Comparison of ENCODE assay signal across 2 cellular contexts in the genomic region with DNA sequence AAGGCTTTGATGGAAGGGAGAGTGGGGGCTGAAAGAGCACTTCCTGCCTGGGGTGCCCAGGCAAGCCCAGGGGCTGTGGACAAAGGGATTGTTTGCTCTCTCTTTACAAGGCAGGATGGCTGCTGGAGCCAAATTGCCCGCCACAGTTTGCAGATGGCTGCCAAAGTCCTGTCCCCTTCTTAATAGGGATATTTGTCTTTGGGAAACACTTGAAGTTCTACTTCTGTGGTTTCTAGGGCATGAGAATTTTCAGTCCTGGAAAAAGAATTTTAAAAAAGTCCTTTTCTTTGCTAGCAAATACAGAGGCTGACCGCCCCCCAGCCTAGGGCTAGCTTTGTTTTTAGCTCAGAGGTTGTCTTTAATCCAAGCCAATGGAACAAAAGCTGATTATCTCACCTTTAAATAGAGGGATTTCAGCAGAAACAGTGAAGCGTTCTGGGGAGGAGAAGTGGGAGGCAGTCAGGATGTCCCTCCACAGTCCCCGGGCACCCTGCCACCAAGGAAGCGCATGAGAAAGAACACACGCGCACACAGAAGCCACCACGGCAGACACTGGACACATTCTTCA.
TF ChIP-seq lines count a peak whose summit lies in the region.

No MANE protein-coding gene starts in this region.

TF ChIP-seq in GM23338, 12 proteins besides CTCF, POLR2A, EP300 and RAD21:
- TF ChIP-seq, protein P1, sequence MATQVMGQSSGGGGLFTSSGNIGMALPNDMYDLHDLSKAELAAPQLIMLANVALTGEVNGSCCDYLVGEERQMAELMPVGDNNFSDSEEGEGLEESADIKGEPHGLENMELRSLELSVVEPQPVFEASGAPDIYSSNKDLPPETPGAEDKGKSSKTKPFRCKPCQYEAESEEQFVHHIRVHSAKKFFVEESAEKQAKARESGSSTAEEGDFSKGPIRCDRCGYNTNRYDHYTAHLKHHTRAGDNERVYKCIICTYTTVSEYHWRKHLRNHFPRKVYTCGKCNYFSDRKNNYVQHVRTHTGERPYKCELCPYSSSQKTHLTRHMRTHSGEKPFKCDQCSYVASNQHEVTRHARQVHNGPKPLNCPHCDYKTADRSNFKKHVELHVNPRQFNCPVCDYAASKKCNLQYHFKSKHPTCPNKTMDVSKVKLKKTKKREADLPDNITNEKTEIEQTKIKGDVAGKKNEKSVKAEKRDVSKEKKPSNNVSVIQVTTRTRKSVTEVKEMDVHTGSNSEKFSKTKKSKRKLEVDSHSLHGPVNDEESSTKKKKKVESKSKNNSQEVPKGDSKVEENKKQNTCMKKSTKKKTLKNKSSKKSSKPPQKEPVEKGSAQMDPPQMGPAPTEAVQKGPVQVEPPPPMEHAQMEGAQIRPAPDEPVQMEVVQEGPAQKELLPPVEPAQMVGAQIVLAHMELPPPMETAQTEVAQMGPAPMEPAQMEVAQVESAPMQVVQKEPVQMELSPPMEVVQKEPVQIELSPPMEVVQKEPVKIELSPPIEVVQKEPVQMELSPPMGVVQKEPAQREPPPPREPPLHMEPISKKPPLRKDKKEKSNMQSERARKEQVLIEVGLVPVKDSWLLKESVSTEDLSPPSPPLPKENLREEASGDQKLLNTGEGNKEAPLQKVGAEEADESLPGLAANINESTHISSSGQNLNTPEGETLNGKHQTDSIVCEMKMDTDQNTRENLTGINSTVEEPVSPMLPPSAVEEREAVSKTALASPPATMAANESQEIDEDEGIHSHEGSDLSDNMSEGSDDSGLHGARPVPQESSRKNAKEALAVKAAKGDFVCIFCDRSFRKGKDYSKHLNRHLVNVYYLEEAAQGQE (IDR thresholded peaks at IDR 0.05; ENCODE audit: unreplicated experiment): no peak
- no peak for TF ChIP-seq STAT1 (IDR thresholded peaks at IDR 0.05; ENCODE audit: unreplicated experiment)
- no peak for TF ChIP-seq ZNF331 (CRISPR knock-in tag; IDR thresholded peaks at IDR 0.05; ENCODE audit: low read depth)
- no peak for TF ChIP-seq POLR2AphosphoS5 (IDR thresholded peaks at IDR 0.05; ENCODE audit: low read depth)
- TF ChIP-seq NANOG (IDR thresholded peaks at IDR 0.05; ENCODE audit: borderline replicate concordance): no peak
- no peak for TF ChIP-seq EZH2 (IDR thresholded peaks at IDR 0.05; ENCODE audit: low read depth, unreplicated experiment)
- TF ChIP-seq, protein P2, sequence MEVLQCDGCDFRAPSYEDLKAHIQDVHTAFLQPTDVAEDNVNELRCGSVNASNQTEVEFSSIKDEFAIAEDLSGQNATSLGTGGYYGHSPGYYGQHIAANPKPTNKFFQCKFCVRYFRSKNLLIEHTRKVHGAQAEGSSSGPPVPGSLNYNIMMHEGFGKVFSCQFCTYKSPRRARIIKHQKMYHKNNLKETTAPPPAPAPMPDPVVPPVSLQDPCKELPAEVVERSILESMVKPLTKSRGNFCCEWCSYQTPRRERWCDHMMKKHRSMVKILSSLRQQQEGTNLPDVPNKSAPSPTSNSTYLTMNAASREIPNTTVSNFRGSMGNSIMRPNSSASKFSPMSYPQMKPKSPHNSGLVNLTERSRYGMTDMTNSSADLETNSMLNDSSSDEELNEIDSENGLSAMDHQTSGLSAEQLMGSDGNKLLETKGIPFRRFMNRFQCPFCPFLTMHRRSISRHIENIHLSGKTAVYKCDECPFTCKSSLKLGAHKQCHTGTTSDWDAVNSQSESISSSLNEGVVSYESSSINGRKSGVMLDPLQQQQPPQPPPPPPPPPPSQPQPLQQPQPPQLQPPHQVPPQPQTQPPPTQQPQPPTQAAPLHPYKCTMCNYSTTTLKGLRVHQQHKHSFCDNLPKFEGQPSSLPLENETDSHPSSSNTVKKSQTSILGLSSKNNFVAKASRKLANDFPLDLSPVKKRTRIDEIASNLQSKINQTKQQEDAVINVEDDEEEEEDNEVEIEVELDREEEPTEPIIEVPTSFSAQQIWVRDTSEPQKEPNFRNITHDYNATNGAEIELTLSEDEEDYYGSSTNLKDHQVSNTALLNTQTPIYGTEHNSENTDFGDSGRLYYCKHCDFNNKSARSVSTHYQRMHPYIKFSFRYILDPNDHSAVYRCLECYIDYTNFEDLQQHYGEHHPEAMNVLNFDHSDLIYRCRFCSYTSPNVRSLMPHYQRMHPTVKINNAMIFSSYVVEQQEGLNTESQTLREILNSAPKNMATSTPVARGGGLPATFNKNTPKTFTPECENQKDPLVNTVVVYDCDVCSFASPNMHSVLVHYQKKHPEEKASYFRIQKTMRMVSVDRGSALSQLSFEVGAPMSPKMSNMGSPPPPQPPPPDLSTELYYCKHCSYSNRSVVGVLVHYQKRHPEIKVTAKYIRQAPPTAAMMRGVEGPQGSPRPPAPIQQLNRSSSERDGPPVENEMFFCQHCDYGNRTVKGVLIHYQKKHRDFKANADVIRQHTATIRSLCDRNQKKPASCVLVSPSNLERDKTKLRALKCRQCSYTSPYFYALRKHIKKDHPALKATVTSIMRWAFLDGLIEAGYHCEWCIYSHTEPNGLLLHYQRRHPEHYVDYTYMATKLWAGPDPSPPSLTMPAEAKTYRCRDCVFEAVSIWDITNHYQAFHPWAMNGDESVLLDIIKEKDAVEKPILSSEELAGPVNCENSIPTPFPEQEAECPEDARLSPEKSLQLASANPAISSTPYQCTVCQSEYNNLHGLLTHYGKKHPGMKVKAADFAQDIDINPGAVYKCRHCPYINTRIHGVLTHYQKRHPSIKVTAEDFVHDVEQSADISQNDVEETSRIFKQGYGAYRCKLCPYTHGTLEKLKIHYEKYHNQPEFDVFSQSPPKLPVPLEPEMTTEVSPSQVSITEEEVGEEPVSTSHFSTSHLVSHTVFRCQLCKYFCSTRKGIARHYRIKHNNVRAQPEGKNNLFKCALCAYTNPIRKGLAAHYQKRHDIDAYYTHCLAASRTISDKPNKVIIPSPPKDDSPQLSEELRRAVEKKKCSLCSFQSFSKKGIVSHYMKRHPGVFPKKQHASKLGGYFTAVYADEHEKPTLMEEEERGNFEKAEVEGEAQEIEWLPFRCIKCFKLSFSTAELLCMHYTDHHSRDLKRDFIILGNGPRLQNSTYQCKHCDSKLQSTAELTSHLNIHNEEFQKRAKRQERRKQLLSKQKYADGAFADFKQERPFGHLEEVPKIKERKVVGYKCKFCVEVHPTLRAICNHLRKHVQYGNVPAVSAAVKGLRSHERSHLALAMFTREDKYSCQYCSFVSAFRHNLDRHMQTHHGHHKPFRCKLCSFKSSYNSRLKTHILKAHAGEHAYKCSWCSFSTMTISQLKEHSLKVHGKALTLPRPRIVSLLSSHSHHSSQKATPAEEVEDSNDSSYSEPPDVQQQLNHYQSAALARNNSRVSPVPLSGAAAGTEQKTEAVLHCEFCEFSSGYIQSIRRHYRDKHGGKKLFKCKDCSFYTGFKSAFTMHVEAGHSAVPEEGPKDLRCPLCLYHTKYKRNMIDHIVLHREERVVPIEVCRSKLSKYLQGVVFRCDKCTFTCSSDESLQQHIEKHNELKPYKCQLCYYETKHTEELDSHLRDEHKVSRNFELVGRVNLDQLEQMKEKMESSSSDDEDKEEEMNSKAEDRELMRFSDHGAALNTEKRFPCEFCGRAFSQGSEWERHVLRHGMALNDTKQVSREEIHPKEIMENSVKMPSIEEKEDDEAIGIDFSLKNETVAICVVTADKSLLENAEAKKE (CRISPR knock-in tag; IDR thresholded peaks at IDR 0.05): no peak
- no peak for TF ChIP-seq ZNF114 (CRISPR knock-in tag; IDR thresholded peaks at IDR 0.05)
- no peak for TF ChIP-seq CREB1 (CRISPR knock-in tag; IDR thresholded peaks at IDR 0.05; ENCODE audit: low read depth)

TF ChIP-seq in H1, 55 proteins besides CTCF, POLR2A, EP300 and RAD21:
- no peak for TF ChIP-seq EZH2 (IDR thresholded peaks at IDR 0.05; ENCODE audit: low read depth, low read length, severe bottlenecking)
- no peak for TF ChIP-seq SAP30 (IDR thresholded peaks at IDR 0.05; ENCODE audit: insufficient read depth, insufficient replicate concordance, low read length)
- TF ChIP-seq HDAC2 (IDR thresholded peaks at IDR 0.05; ENCODE audit: borderline replicate concordance in 1 of 2, low read depth in 2 of 2, low read length in 2 of 2): no peak
- no peak for TF ChIP-seq KDM1A (IDR thresholded peaks at IDR 0.05; ENCODE audit: borderline replicate concordance, low read length)
- TF ChIP-seq SIN3A (conservative IDR thresholded peaks at IDR 0.05 in 1 of 2, IDR thresholded peaks at IDR 0.05 in 1 of 2; ENCODE audit: low read depth in 1 of 2, low read length in 2 of 2): no peak
- no peak for TF ChIP-seq TEAD4 (IDR thresholded peaks at IDR 0.05; ENCODE audit: low read depth, low read length)
- no peak for TF ChIP-seq TCF12 (IDR thresholded peaks at IDR 0.05; ENCODE audit: low read depth, low read length)
- TF ChIP-seq SUZ12 (IDR thresholded peaks at IDR 0.05; ENCODE audit: low read length): no peak
- TF ChIP-seq YY1 (IDR thresholded peaks at IDR 0.05; ENCODE audit: low read depth, low read length): no peak
- no peak for TF ChIP-seq BCL11A (IDR thresholded peaks at IDR 0.05; ENCODE audit: low read depth in 2 of 2, low read length in 2 of 2)
- TF ChIP-seq NANOG (IDR thresholded peaks at IDR 0.05; ENCODE audit: insufficient read depth, low read depth, low read length, poor library complexity, severe bottlenecking): no peak
- TF ChIP-seq CBX8 (IDR thresholded peaks at IDR 0.05; ENCODE audit: borderline replicate concordance, low read depth, low read length): no peak
- TF ChIP-seq POU5F1 (IDR thresholded peaks at IDR 0.05; ENCODE audit: low read depth, low read length): no peak
- TF ChIP-seq RFX5 (IDR thresholded peaks at IDR 0.05; ENCODE audit: borderline replicate concordance, low read depth, low read length): no peak
- no peak for TF ChIP-seq CTBP2 (IDR thresholded peaks at IDR 0.05; ENCODE audit: borderline replicate concordance, insufficient read depth, insufficient read length, low read length)
- TF ChIP-seq TAF1 (IDR thresholded peaks at IDR 0.05; ENCODE audit: low read depth, low read length): no peak
- TF ChIP-seq CREB1 (IDR thresholded peaks at IDR 0.05): no peak
TF ChIP-seq in H1: peak in this region for 0.
